23 cellular contexts compared by ENCODE assay signal in genomic region chr1:108084866-108085477, GRCh38.
"Had no signal": no experiment of that assay in that cellular context is flagged by ENCODE, and none has a peak within 500 bp of the region (broad histone marks: within the 10 kb centered on the region; RNA-seq: fewer than 3 reads in every experiment).

No MANE protein-coding gene starts in this region.

- H3K27ac ChIP-seq: KMS-11, SJSA1, SK-N-MC had no signal

- H3K4me2 ChIP-seq: KMS-11 had no signal

- H3K36me3 ChIP-seq: MG63, SJSA1 had no signal

- ATAC-seq: HepG2 had no signal

- DNase-seq: IMR-90, Kasumi-1, MG63, NCI-H1092, NCI-H1105 treated with DMSO at 0.1 percent for 48 hours, NCI-H1417 treated with DMSO at 0.1 percent for 48 hours, NCI-H146, NCI-H1694 treated with DMSO at 0.1 percent for 48 hours, NCI-H1930, NCI-H2081, NCI-H2107, NCI-H2227 treated with DMSO at 0.1 percent for 48 hours, NCI-H524, NCI-H526 treated with DMSO at 0.1 percent for 48 hours, NCI-H748 treated with DMSO at 0.1 percent for 48 hours, Right ventricle myocardium superior, RPMI8226, SIG-M5 had no signal

- H3K9me3 ChIP-seq: MG63, SJSA1 had no signal

- H3K9ac ChIP-seq: KMS-11 had no signal

- H3K4me3 ChIP-seq: MG63, SJSA1, SK-N-MC had no signal

- H3K4me1 ChIP-seq: SJSA1 had no signal

- FAIRE-seq: HepG2, RCC 7860 had no signal

- H3K27me3 ChIP-seq: MG63 had no signal
